In the genomic region with DNA sequence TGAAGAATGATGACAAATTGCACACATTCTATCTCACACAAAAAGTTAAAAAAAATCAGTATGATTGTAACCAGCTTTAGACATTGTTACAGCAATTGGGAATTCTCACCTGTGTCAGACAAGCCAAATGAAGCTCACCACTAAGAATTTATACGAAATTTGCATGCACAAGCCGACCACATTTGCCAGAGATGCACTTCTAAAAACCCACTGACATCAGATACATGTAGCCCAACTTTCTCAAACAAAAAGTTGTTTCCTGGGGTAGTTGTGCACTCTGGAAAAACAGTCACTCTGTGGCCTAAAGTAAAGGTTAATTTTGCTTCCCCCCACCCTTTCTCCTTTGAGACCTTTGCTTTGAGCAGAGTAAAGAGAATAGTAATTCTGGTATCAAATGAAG, we compare ENCODE assay signal across 21 cellular contexts.
"Had no signal": no experiment of that assay in that cellular context is flagged by ENCODE, and none has a peak within 500 bp of the region (broad histone marks: within the 10 kb centered on the region; RNA-seq: fewer than 3 reads in every experiment).

No MANE protein-coding gene starts in this region.

- FAIRE-seq: frontal cortex, TTC549 had no signal

- H3K4me1 Mint-ChIP-seq: brain; memory B cell; stimulated activated naive B cell treated with anti-CD40 and anti-IgM and Interleukin-4, amounts not matched to agents 10 μg/mL and 1 μg/mL and 100 μg/mL, for 72 hours had no signal

- ATAC-seq: left lobe of liver; naive thymus-derived CD4-positive, alpha-beta T cell; stimulated activated naive B cell treated with anti-CD40 and anti-IgM and Interleukin-4, amounts not matched to agents 10 μg/mL and 1 μg/mL and 100 μg/mL, for 72 hours had no signal

- H3K27me3 Mint-ChIP-seq: naive thymus-derived CD4-positive, alpha-beta T cell; stimulated activated naive B cell treated with anti-CD40 and anti-IgM and Interleukin-4, amounts not matched to agents 10 μg/mL and 1 μg/mL and 100 μg/mL, for 72 hours had no signal

- H3K4me3 Mint-ChIP-seq: activated CD4-positive, alpha-beta memory T cell treated with anti-CD3 and anti-CD28 coated beads for 36 hours; activated T-cell treated with anti-CD3 and anti-CD28 coated beads, Interleukin-2, amount 50 U/mL, for 4 hours; brain; memory B cell; naive thymus-derived CD4-positive, alpha-beta T cell; stimulated activated naive B cell treated with anti-CD40 and anti-IgM and Interleukin-4, amounts not matched to agents 10 μg/mL and 1 μg/mL and 100 μg/mL, for 72 hours had no signal

- H3K27ac Mint-ChIP-seq: activated CD4-positive, alpha-beta memory T cell treated with anti-CD3 and anti-CD28 coated beads for 36 hours; brain; memory B cell; naive thymus-derived CD4-positive, alpha-beta T cell; stimulated activated naive B cell treated with anti-CD40 and anti-IgM and Interleukin-4, amounts not matched to agents 10 μg/mL and 1 μg/mL and 100 μg/mL, for 72 hours had no signal

- H3K9me3 Mint-ChIP-seq: activated CD4-positive, alpha-beta memory T cell treated with anti-CD3 and anti-CD28 coated beads for 36 hours; activated T-cell treated with anti-CD3 and anti-CD28 coated beads, Interleukin-2, amount 50 U/mL, for 4 hours; memory B cell had no signal

- DNase-seq: activated CD4-positive, alpha-beta memory T cell treated with anti-CD3 and anti-CD28 coated beads for 36 hours; activated CD4-positive, alpha-beta T cell treated with anti-CD3 and anti-CD28 coated beads for 48 hours; activated gamma-delta T cell; activated naive CD4-positive, alpha-beta T cell treated with anti-CD3 and anti-CD28 coated beads, Interleukin-2, amount 50 U/mL, for 16 hours; activated T-cell treated with anti-CD3 and anti-CD28 coated beads, Interleukin-2, amount 50 U/mL, for 4 hours; dorsolateral prefrontal cortex; effector memory CD4-positive, alpha-beta T cell; kidney glomerular epithelial cell; midbrain; naive thymus-derived CD4-positive, alpha-beta T cell; stimulated activated CD4-positive, alpha-beta T cell treated with anti-CD3 and anti-CD28 coated beads, Interleukin-15, amount 100 ng/mL, for 24 hours; stimulated activated CD4-positive, alpha-beta T cell treated with anti-CD3 and anti-CD28 coated beads, Interleukin-2, amount 100 ng/mL, for 24 hours; stimulated activated naive B cell treated with anti-CD40 and anti-IgM and Interleukin-4, amounts not matched to agents 10 μg/mL and 1 μg/mL and 100 μg/mL, for 72 hours; T-helper 9 cell; testis; transverse colon had no signal

- H3K36me3 Mint-ChIP-seq: brain; memory B cell; stimulated activated naive B cell treated with anti-CD40 and anti-IgM and Interleukin-4, amounts not matched to agents 10 μg/mL and 1 μg/mL and 100 μg/mL, for 72 hours had no signal
